22 cellular contexts compared by ENCODE assay signal in genomic region chr9:93911136-93911745, GRCh38. TPM values are rescaled to one million over a fixed set of nuclear protein-coding genes. Genes with fewer than 3 reads are reported as not detected.
"Had no signal": no experiment of that assay in that cellular context is flagged by ENCODE, and none has a peak within 500 bp of the region (broad histone marks: within the 10 kb centered on the region; RNA-seq: fewer than 3 reads in every experiment).

No MANE protein-coding gene starts in this region.

- ATAC-seq: activated CD4-positive, alpha-beta T cell treated with anti-CD3 and anti-CD28 coated beads for 36 hours; activated T-cell treated with anti-CD3 and anti-CD28 coated beads, Interleukin-2, amount 50 U/mL, for 72 hours; PC-3 had no signal

- H3K36me3 ChIP-seq: brain microvascular endothelial cell, cardiac muscle cell had no signal

- H3K9me3 Mint-ChIP-seq: activated CD4-positive, alpha-beta memory T cell treated with anti-CD3 and anti-CD28 coated beads, Interleukin-2, amount 10 ng/mL, durations not matched to agents 7 days and 5 days; activated naive CD4-positive, alpha-beta T cell treated with anti-CD3 and anti-CD28 coated beads, Interleukin-2, amount 10 ng/mL, durations not matched to agents 7 days and 5 days; activated naive CD8-positive, alpha-beta T cell treated with anti-CD3 and anti-CD28 coated beads for 36 hours; activated T-cell treated with anti-CD3 and anti-CD28 coated beads, Interleukin-2, amount 50 U/mL, for 72 hours; activated T-helper 2 cell treated with anti-CD3 and anti-CD28 coated beads, Interferon-gamma antibody, Interleukin-2, Interleukin-4, amounts not matched to agents 10 μg/mL and 5 μg/mL and 100 μg/mL, durations not matched to agents 14 hours and 24 hours and 36 hours had no signal

- H3K27me3 ChIP-seq: brain microvascular endothelial cell had no signal

- H3K4me3 Mint-ChIP-seq: activated CD4-positive, alpha-beta memory T cell treated with anti-CD3 and anti-CD28 coated beads, Interleukin-2, amount 10 ng/mL, durations not matched to agents 7 days and 5 days; activated CD4-positive, alpha-beta T cell treated with anti-CD3 and anti-CD28 coated beads for 36 hours; activated naive CD4-positive, alpha-beta T cell treated with anti-CD3 and anti-CD28 coated beads, Interleukin-2, amount 10 ng/mL, durations not matched to agents 7 days and 5 days; activated naive CD8-positive, alpha-beta T cell treated with anti-CD3 and anti-CD28 coated beads for 36 hours; activated T-cell treated with anti-CD3 and anti-CD28 coated beads, Interleukin-2, amount 50 U/mL, for 72 hours had no signal

- H3K27ac Mint-ChIP-seq: activated CD4-positive, alpha-beta memory T cell treated with anti-CD3 and anti-CD28 coated beads, Interleukin-2, amount 10 ng/mL, durations not matched to agents 7 days and 5 days; activated CD4-positive, alpha-beta T cell treated with anti-CD3 and anti-CD28 coated beads for 36 hours; activated naive CD4-positive, alpha-beta T cell treated with anti-CD3 and anti-CD28 coated beads, Interleukin-2, amount 10 ng/mL, durations not matched to agents 7 days and 5 days; activated naive CD8-positive, alpha-beta T cell treated with anti-CD3 and anti-CD28 coated beads for 36 hours; activated T-cell treated with anti-CD3 and anti-CD28 coated beads, Interleukin-2, amount 50 U/mL, for 72 hours; activated T-helper 2 cell treated with anti-CD3 and anti-CD28 coated beads, Interferon-gamma antibody, Interleukin-2, Interleukin-4, amounts not matched to agents 10 μg/mL and 5 μg/mL and 100 μg/mL, durations not matched to agents 14 hours and 24 hours and 36 hours had no signal

- H3K36me3 Mint-ChIP-seq: activated naive CD4-positive, alpha-beta T cell treated with anti-CD3 and anti-CD28 coated beads, Interleukin-2, amount 10 ng/mL, durations not matched to agents 7 days and 5 days; activated naive CD8-positive, alpha-beta T cell treated with anti-CD3 and anti-CD28 coated beads for 36 hours had no signal

- DNase-seq: activated CD4-positive, alpha-beta memory T cell treated with anti-CD3 and anti-CD28 coated beads, Interleukin-2, amount 10 ng/mL, durations not matched to agents 7 days and 5 days; activated CD4-positive, alpha-beta T cell treated with anti-CD3 and anti-CD28 coated beads for 36 hours; activated CD4-positive, alpha-beta T cell treated with anti-CD3 and anti-CD28 coated beads, Interleukin-2, amount 50 U/mL, for 1 hour; activated CD4-positive, CD25-positive, alpha-beta regulatory T cell; activated gamma-delta T cell treated with Interleukin-2 at 50 U/mL for 16 hours; activated naive CD4-positive, alpha-beta T cell treated with anti-CD3 and anti-CD28 coated beads, Interleukin-2, amount 10 ng/mL, durations not matched to agents 7 days and 5 days; activated naive CD8-positive, alpha-beta T cell treated with anti-CD3 and anti-CD28 coated beads for 36 hours; activated T-cell treated with anti-CD3 and anti-CD28 coated beads, Interleukin-2, amount 50 U/mL, for 72 hours; brain microvascular endothelial cell; Kasumi-1; KBM-7; NCI-H1105 treated with DMSO at 0.1 percent for 48 hours; NCI-H146; NCI-H187 treated with DMSO at 0.1 percent for 48 hours; NCI-H526 treated with DMSO at 0.1 percent for 48 hours; PC-3; T-helper 2 cell; T1000 had no signal

- H3K4me3 ChIP-seq: cardiac muscle cell had no signal

- H3K27ac ChIP-seq: brain microvascular endothelial cell, cardiac muscle cell, VCaP had no signal

RNA-seq across cellular contexts. Expression of gene BARX1, which starts 43.9 kb away (rescaled TPM):
- total RNA-seq: IMR-90, PC-3 had no signal
- polyA plus RNA-seq: IMR-90 had no signal
